16 cellular contexts compared by ENCODE assay signal in the genomic region with DNA sequence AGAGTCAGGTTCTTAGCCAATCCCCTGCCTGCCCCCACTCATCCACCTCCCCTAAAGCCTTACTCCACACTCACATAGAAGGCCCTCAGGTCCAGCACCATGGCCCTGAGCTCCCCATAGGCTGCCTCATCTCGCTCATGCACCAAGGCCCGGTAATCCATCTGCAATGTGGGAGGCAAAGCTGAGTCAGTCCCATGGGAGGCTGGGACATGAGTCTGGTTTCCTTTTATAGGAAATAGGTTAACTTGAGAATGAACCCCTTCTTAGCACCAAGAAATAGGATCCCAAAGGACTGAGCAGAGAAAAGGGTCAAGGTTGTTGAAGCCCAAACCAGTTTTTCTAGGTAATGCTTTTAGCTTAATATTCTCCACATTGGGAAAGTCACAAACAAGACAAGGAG. TPM values are rescaled to one million over a fixed set of nuclear protein-coding genes. Genes with fewer than 3 reads are reported as not detected.
DNase-seq lines count a peak whose midpoint lies in the region; ATAC-seq, FAIRE-seq and TF ChIP-seq lines count a peak whose summit lies in the region.
"Had no signal": no experiment of that assay in that cellular context is flagged by ENCODE, and none has a peak within 500 bp of the region (broad histone marks: within the 10 kb centered on the region; RNA-seq: fewer than 3 reads in every experiment).

No MANE protein-coding gene starts in this region.

- H3K9me3 ChIP-seq in CD8-positive, alpha-beta T cell (ENCODE audit: low read length) = no peaks in the 10 kb centered on the region
- no peaks in the 10 kb centered on the region for H3K9me3 ChIP-seq in Loucy (ENCODE audit: insufficient read depth, low read depth, low read length)
- H3K9me3 ChIP-seq in GM12878 (replicated peaks; ENCODE audit: control insufficient read depth, insufficient read depth, low read length) = no peaks in the 10 kb centered on the region
- H3K9me3 ChIP-seq: left ventricle myocardium inferior had no signal

- no peaks in the 10 kb centered on the region for H3K9me3 Mint-ChIP-seq in CD8-positive, alpha-beta T cell
- no peaks in the 10 kb centered on the region for H3K9me3 Mint-ChIP-seq in neural crest cell
- H3K9me3 Mint-ChIP-seq: nephron progenitor cell had no signal

- H2AFZ ChIP-seq in Loucy (ENCODE audit: low read length) (no peak overlapping the region), GM12878 (ENCODE audit: control insufficient read depth, low read depth, low read length) (no peak overlapping the region)
- H2AFZ ChIP-seq: hepatocyte had no signal

- H3K4me1 ChIP-seq in CD8-positive, alpha-beta T cell (ENCODE audit: insufficient read depth, low read length) = peaks cover 43% of the 10 kb centered on the region
- H3K4me1 ChIP-seq in Loucy (ENCODE audit: insufficient read depth, low read length, poor library complexity, severe bottlenecking) (peaks cover 40% of the 10 kb centered on the region), GM12878 (ENCODE audit: control insufficient read depth, insufficient read depth, low read length) (peaks cover 24% of the 10 kb centered on the region)

- TF ChIP-seq CTCF in CD8-positive, alpha-beta T cell (IDR thresholded peaks at IDR 0.05) = no peak
- TF ChIP-seq CTCF in Loucy (conservative IDR thresholded peaks at IDR 0.05; ENCODE audit: low read length) = no peak
- no peak for TF ChIP-seq CTCF in GM12878 (IDR thresholded peaks at IDR 0.05 in 2 of 3, conservative IDR thresholded peaks at IDR 0.05 in 1 of 3; ENCODE audit: control insufficient read depth in 2 of 3, extremely low read depth in 1 of 3, insufficient read depth in 1 of 3, low read depth in 3 of 3, low read length in 3 of 3)
- no peak for TF ChIP-seq CTCF in neural crest cell (conservative IDR thresholded peaks at IDR 0.05)

- no peak for TF ChIP-seq POLR2A in GM12878 (IDR thresholded peaks at IDR 0.05; ENCODE audit: low read depth, low read length)

- TF ChIP-seq RAD21 in GM12878 (IDR thresholded peaks at IDR 0.05; ENCODE audit: insufficient read depth, low read depth, low read length) = no peak

- no TSS peak for BruUV-seq in GM12878 (replicated peaks; lab: Mats Ljungman, UMichigan)

- no peak for FAIRE-seq in GM12878 (lab: Jason Lieb, UNC)
- FAIRE-seq: endometrium, TTC549 had no signal

- intact Hi-C loops in CD8-positive, alpha-beta T cell (cut with DNase I, micrococcal nuclease) = loop anchor here in 1 of 2 experiments (10.0 kb wide), 1 partner anchor 819 kb away; a partner anchor contains a TSS
- intact Hi-C loops in GM12878 (cut with micrococcal nuclease; ENCODE audit: unreplicated experiment) = no loop called here

- no peaks in the 10 kb centered on the region for H3K9me2 ChIP-seq in Loucy (replicated peaks; ENCODE audit: low read depth, low read length)

- CTCF ChIA-PET in CD8-positive, alpha-beta T cell (lab: Charles Lee) = interaction anchor here (0.9 to 1.6 kb wide), 5 partner anchors 33 to 288 kb away, joined by 3 to 5 read pairs (median 4); a partner anchor contains a TSS
- CTCF ChIA-PET in GM12878 (lab: Yijun Ruan, JAX) = interaction anchor here (1.0 to 1.4 kb wide), 3 partner anchors 17 to 70 kb away, joined by 3 to 7 read pairs (median 5); a partner anchor contains a TSS

- H3K27me3 ChIP-seq in CD8-positive, alpha-beta T cell (ENCODE audit: insufficient read depth, low read length) = no peaks in the 10 kb centered on the region
- H3K27me3 ChIP-seq in Loucy (ENCODE audit: insufficient read depth, low read length, poor library complexity, severe bottlenecking) (no peaks in the 10 kb centered on the region), GM12878 (replicated peaks in 1 of 2; ENCODE audit: control insufficient read depth in 2 of 2, insufficient read depth in 2 of 2, low read length in 1 of 2) (no peaks in the 10 kb centered on the region)
- H3K27me3 ChIP-seq: cardiac muscle cell, hepatocyte had no signal

- no peak for TF ChIP-seq EP300 in GM12878 (IDR thresholded peaks at IDR 0.05; ENCODE audit: borderline replicate concordance in 1 of 2, control insufficient read depth in 1 of 2, low read depth in 2 of 2, low read length in 2 of 2)

- H3K79me2 ChIP-seq in Loucy (ENCODE audit: insufficient read depth, low read length) (peaks cover 73% of the 10 kb centered on the region), GM12878 (ENCODE audit: control insufficient read depth, insufficient read depth, low read length) (peaks cover 70% of the 10 kb centered on the region)

- no peak for DNase-seq in CD8-positive, alpha-beta T cell
- DNase-seq in GM12878 (ENCODE audit: low read depth, low spot score) = no peak
- DNase-seq in neural crest cell (ENCODE audit: low read depth, low spot score) = no peak
- DNase-seq in AML-193 (lab: John Stamatoyannopoulos, UW) = no peak
- DNase-seq: KG1, left ventricle myocardium inferior, NCI-H2029 treated with DMSO at 0.1 percent for 48 hours, nephron progenitor cell, SHP77 treated with DMSO at 0.1 percent for 48 hours had no signal

- H3K9ac ChIP-seq in Loucy (ENCODE audit: low read depth, low read length, poor library complexity, severe bottlenecking) (no peak overlapping the region), GM12878 (ENCODE audit: control insufficient read depth, insufficient read depth, low read length) (no peak overlapping the region)

- RAD21 ChIA-PET in GM12878 (lab: Charles Lee; ENCODE audit: unreplicated experiment) = interaction anchor here (0.8 to 0.9 kb wide), 2 partner anchors 29 to 35 kb away, joined by 4 to 5 read pairs; a partner anchor contains a TSS

- no peak for ATAC-seq in CD8-positive, alpha-beta T cell
- ATAC-seq in GM12878 = no peak
- ATAC-seq in HG02970 (IDR thresholded peaks at IDR 0.05; ENCODE audit: low FRiP score, unreplicated experiment) = no peak
- ATAC-seq in GM19452 (IDR thresholded peaks at IDR 0.05; ENCODE audit: unreplicated experiment) = no peak

- peak overlapping the region; percentile 3 for H3K4me3 Mint-ChIP-seq in CD8-positive, alpha-beta T cell
- H3K4me3 Mint-ChIP-seq in neural crest cell = peak overlapping the region; percentile 83

- peaks cover 17% of the 10 kb centered on the region for H3K36me3 ChIP-seq in CD8-positive, alpha-beta T cell (ENCODE audit: insufficient read depth, low read length)
- H3K36me3 ChIP-seq in Loucy (ENCODE audit: insufficient read depth, low read length) = peaks cover 10% of the 10 kb centered on the region
- H3K36me3 ChIP-seq in GM12878 (ENCODE audit: control insufficient read depth in 2 of 2, insufficient read depth in 2 of 2, low read length in 1 of 2) = peaks cover 5 to 28% of the 10 kb centered on the region in 2 experiments

- H3F3A ChIP-seq in Loucy (ENCODE audit: low read depth) = 0 out of 2 replicates have a peak, but pooled peaks cover 2% of the 10 kb centered on the region

- SMC1A ChIA-PET in GM12878 (lab: Charles Lee; ENCODE audit: uncharacterized antibody, unreplicated experiment) = interaction anchor here (0.6 to 1.5 kb wide), 4 partner anchors 18 to 35 kb away, joined by 3 to 6 read pairs (median 4); a partner anchor contains a TSS

- no peak overlapping the region for H3K4me3 ChIP-seq in CD8-positive, alpha-beta T cell (ENCODE audit: low read depth, low read length)
- H3K4me3 ChIP-seq in Loucy (ENCODE audit: low read length, poor library complexity, severe bottlenecking) (no peak overlapping the region), GM12878 (no peak overlapping the region)
- H3K4me3 ChIP-seq: cardiac muscle cell, hepatocyte, left ventricle myocardium inferior had no signal

- no peak overlapping the region for H3K27ac ChIP-seq in CD8-positive, alpha-beta T cell (ENCODE audit: low read depth, low read length)
- H3K27ac ChIP-seq in GM12878 (ENCODE audit: control insufficient read depth, insufficient read depth) = no peak overlapping the region; the same call in 1 of the 2 replicates
- H3K27ac ChIP-seq: cardiac muscle cell, hepatocyte, left ventricle myocardium inferior had no signal

- H3K27ac Mint-ChIP-seq in CD8-positive, alpha-beta T cell = peak overlapping the region; percentile 37
- no peak overlapping the region for H3K27ac Mint-ChIP-seq in neural crest cell (ENCODE audit: unreplicated experiment)
- H3K27ac Mint-ChIP-seq: nephron progenitor cell had no signal

- in situ Hi-C loops in GM12878 (cut with MboI) = no loop called here

- H3K27me3 Mint-ChIP-seq in CD8-positive, alpha-beta T cell (ENCODE audit: low read depth) = no peaks in the 10 kb centered on the region
- no peaks in the 10 kb centered on the region for H3K27me3 Mint-ChIP-seq in neural crest cell (ENCODE audit: low read depth)

- H3K4me2 ChIP-seq in Loucy (ENCODE audit: low read depth, low read length, poor library complexity, severe bottlenecking) (peak overlapping the region; percentile 100), GM12878 (ENCODE audit: control insufficient read depth, insufficient read depth) (peak overlapping the region; percentile 77)
- H3K4me2 ChIP-seq: hepatocyte had no signal

- H4K20me1 ChIP-seq in Loucy (ENCODE audit: insufficient read depth, low read length, poor library complexity, severe bottlenecking) (peaks cover 34% of the 10 kb centered on the region), GM12878 (ENCODE audit: control insufficient read depth, insufficient read depth) (no peaks in the 10 kb centered on the region)

- H3K4me1 Mint-ChIP-seq in CD8-positive, alpha-beta T cell (ENCODE audit: low read depth) = peaks cover 65% of the 10 kb centered on the region
- H3K4me1 Mint-ChIP-seq in neural crest cell = peaks cover 49% of the 10 kb centered on the region

- POLR2A ChIA-PET in CD8-positive, alpha-beta T cell (lab: Charles Lee) = interaction anchor here (0.6 kb wide), 1 partner anchor 10 kb away, joined by 3 read pairs; no protein-coding TSS in a partner anchor
- POLR2A ChIA-PET in GM12878 (lab: Charles Lee) = interaction anchor here (1.0 to 2.3 kb wide), 6 partner anchors 8 to 49 kb away, joined by 3 to 10 read pairs (median 5); a partner anchor contains a TSS

- peaks cover 64% of the 10 kb centered on the region for H3K36me3 Mint-ChIP-seq in CD8-positive, alpha-beta T cell
- H3K36me3 Mint-ChIP-seq in neural crest cell (ENCODE audit: low read depth) = peaks cover 5% of the 10 kb centered on the region

- 50% methylated on average over 2 of the region's 2 CpGs for WGBS in GM12878 (ENCODE audit: insufficient coverage, insufficient replicate concordance, low lambda C conversion rate, missing lambda C conversion rate)

RNA-seq across cellular contexts. Expression of a gene that starts 2.1 kb away (rescaled TPM):
- 10 to 100 TPM in 1 of 2 experiments, 1 to 10 TPM in 1; 7.8 to 10.4 TPM for total RNA-seq in CD8-positive, alpha-beta T cell
- total RNA-seq in GM12878 (2013; cell fraction: nucleolus; rRNA removed) = 25.2 and 28.8 TPM in 2 replicates
- 39.5 and 42.6 TPM in 2 replicates for total RNA-seq in GM12878 (2014; rRNA removed)
- total RNA-seq in GM12878 (2014; rRNA removed; fragmentation: Illumina TruSeq; extraction: Trizol) = 15.8 and 20.2 TPM in 2 replicates
- 40.9 and 45.7 TPM in 2 replicates for total RNA-seq in GM12878 (2021)
- 14.2 TPM for polyA plus RNA-seq in GM12878 (2011; ENCODE audit: low read depth)
- 11.6 and 18.1 TPM in 2 replicates for polyA plus RNA-seq in GM12878 (2011; rRNA removed)
- 26.8 and 41.6 TPM in 2 replicates for polyA plus RNA-seq in GM12878 (2011; cell fraction: cytosol; rRNA removed)
- 89.7 and 93.0 TPM in 2 replicates for polyA plus RNA-seq in GM12878 (2011; cell fraction: nucleus; rRNA removed)
- 32.5 and 36.2 TPM in 2 replicates for polyA plus RNA-seq in GM12878 (2012)
- polyA plus RNA-seq in GM12878 (2014; fragmentation: Illumina TruSeq; extraction: Trizol) = 10.6 and 15.3 TPM in 2 replicates
- polyA plus RNA-seq in GM12878 (2014; fragmentation: Nextera tagmentation; extraction: Ambion mirVana) = 10 to 100 TPM; 15.5 to 17.8 TPM
- polyA plus RNA-seq in GM12878 (2014; rRNA removed) = 44.7 and 46.2 TPM in 2 replicates
- 10 to 100 TPM; 51.0 to 60.5 TPM for polyA plus RNA-seq in GM12878 (2016; fragmentation: Nextera tagmentation; extraction: Ambion mirVana)
- 18.3 and 23.2 TPM in 2 replicates for polyA minus RNA-seq in GM12878 (2011; rRNA and poly(A)+ RNA removed)
- 6.7 and 11.8 TPM in 2 replicates for polyA minus RNA-seq in GM12878 (2011; cell fraction: cytosol; rRNA and poly(A)+ RNA removed)
- polyA minus RNA-seq in GM12878 (2011; cell fraction: nucleus; rRNA and poly(A)+ RNA removed) = 22.5 and 30.4 TPM in 2 replicates
- 28.3 and 30.3 TPM in 2 replicates for total RNA-seq in neural crest cell

RNA-seq across cellular contexts. Expression of a gene that starts 2.9 kb away (rescaled TPM):
- 10 to 100 TPM; 90.1 to 91.0 TPM for total RNA-seq in CD8-positive, alpha-beta T cell
- 107 and 115 TPM in 2 replicates for total RNA-seq in GM12878 (2013; cell fraction: nucleolus; rRNA removed)
- total RNA-seq in GM12878 (2014; rRNA removed) (861 and 965 TPM in 2 replicates), GM12878 (2014; rRNA removed; fragmentation: Illumina TruSeq; extraction: Trizol) (713 and 731 TPM in 2 replicates), GM12878 (2021) (554 and 559 TPM in 2 replicates), neural crest cell (125 and 131 TPM in 2 replicates)
- 477 TPM for polyA plus RNA-seq in GM12878 (2011; ENCODE audit: low read depth)
- polyA plus RNA-seq in GM12878 (2011; rRNA removed) (409 and 510 TPM in 2 replicates), GM12878 (2014; fragmentation: Illumina TruSeq; extraction: Trizol) (828 and 873 TPM in 2 replicates), GM12878 (2014; fragmentation: Nextera tagmentation; extraction: Ambion mirVana) (1,000 to 10,000 TPM; 3,045 to 3,542 TPM), GM12878 (2014; rRNA removed) (862 and 900 TPM in 2 replicates), GM12878 (2016; fragmentation: Nextera tagmentation; extraction: Ambion mirVana) (1,000 to 10,000 TPM; 1,453 to 1,543 TPM)
- 329 and 453 TPM in 2 replicates for polyA plus RNA-seq in GM12878 (2011; cell fraction: cytosol; rRNA removed)
- 907 and 945 TPM in 2 replicates for polyA plus RNA-seq in GM12878 (2011; cell fraction: nucleus; rRNA removed)
- 335 and 418 TPM in 2 replicates for polyA plus RNA-seq in GM12878 (2012)
- polyA minus RNA-seq in GM12878 (2011; rRNA and poly(A)+ RNA removed) = 154 and 207 TPM in 2 replicates
- 61.7 and 82.5 TPM in 2 replicates for polyA minus RNA-seq in GM12878 (2011; cell fraction: cytosol; rRNA and poly(A)+ RNA removed)
- 139 and 176 TPM in 2 replicates for polyA minus RNA-seq in GM12878 (2011; cell fraction: nucleus; rRNA and poly(A)+ RNA removed)

RNA-seq across cellular contexts. Expression of a gene that starts 3.8 kb away (rescaled TPM):
- 10 to 100 TPM; 45.4 to 51.7 TPM for total RNA-seq in CD8-positive, alpha-beta T cell
- total RNA-seq in GM12878 (2013; cell fraction: nucleolus; rRNA removed) = 123 and 142 TPM in 2 replicates
- 69.5 and 73.5 TPM in 2 replicates for total RNA-seq in GM12878 (2014; rRNA removed)
- 27.2 and 29.6 TPM in 2 replicates for total RNA-seq in GM12878 (2014; rRNA removed; fragmentation: Illumina TruSeq; extraction: Trizol)
- total RNA-seq in GM12878 (2021) = 87.0 and 92.7 TPM in 2 replicates
- 31.8 TPM for polyA plus RNA-seq in GM12878 (2011; ENCODE audit: low read depth)
- 12.3 and 20.8 TPM in 2 replicates for polyA plus RNA-seq in GM12878 (2011; rRNA removed)
- 23.5 and 29.2 TPM in 2 replicates for polyA plus RNA-seq in GM12878 (2011; cell fraction: cytosol; rRNA removed)
- polyA plus RNA-seq in GM12878 (2011; cell fraction: nucleus; rRNA removed) = 104 and 183 TPM in 2 replicates
- polyA plus RNA-seq in GM12878 (2012) = 52.3 and 84.3 TPM in 2 replicates
- polyA plus RNA-seq in GM12878 (2014; fragmentation: Illumina TruSeq; extraction: Trizol) = 29.8 and 47.1 TPM in 2 replicates
- 10 to 100 TPM in 1 of 2 experiments, 1 to 10 TPM in 1; 8.5 to 19.0 TPM for polyA plus RNA-seq in GM12878 (2014; fragmentation: Nextera tagmentation; extraction: Ambion mirVana)
- polyA plus RNA-seq in GM12878 (2014; rRNA removed) = 61.8 and 66.7 TPM in 2 replicates
- 10 to 100 TPM; 56.9 to 72.7 TPM for polyA plus RNA-seq in GM12878 (2016; fragmentation: Nextera tagmentation; extraction: Ambion mirVana)
- 52.4 and 72.1 TPM in 2 replicates for polyA minus RNA-seq in GM12878 (2011; rRNA and poly(A)+ RNA removed)
- 15.9 and 20.8 TPM in 2 replicates for polyA minus RNA-seq in GM12878 (2011; cell fraction: cytosol; rRNA and poly(A)+ RNA removed)
- polyA minus RNA-seq in GM12878 (2011; cell fraction: nucleus; rRNA and poly(A)+ RNA removed) = 63.3 and 133 TPM in 2 replicates
- 65.5 and 82.2 TPM in 2 replicates for total RNA-seq in neural crest cell

RNA-seq across cellular contexts. Expression of a gene that starts 7.5 kb away (rescaled TPM):
- 100 to 1,000 TPM; 200 to 207 TPM for total RNA-seq in CD8-positive, alpha-beta T cell
- total RNA-seq in GM12878 (2013; cell fraction: nucleolus; rRNA removed) = 40.4 and 42.8 TPM in 2 replicates
- 324 and 373 TPM in 2 replicates for total RNA-seq in GM12878 (2014; rRNA removed)
- 367 and 377 TPM in 2 replicates for total RNA-seq in GM12878 (2014; rRNA removed; fragmentation: Illumina TruSeq; extraction: Trizol)
- total RNA-seq in GM12878 (2021) = 396 and 402 TPM in 2 replicates
- polyA plus RNA-seq in GM12878 (2011; ENCODE audit: low read depth) = 326 TPM
- 138 and 250 TPM in 2 replicates for polyA plus RNA-seq in GM12878 (2011; rRNA removed)
- polyA plus RNA-seq in GM12878 (2011; cell fraction: cytosol; rRNA removed) = 172 and 216 TPM in 2 replicates
- polyA plus RNA-seq in GM12878 (2011; cell fraction: nucleus; rRNA removed) = 219 and 223 TPM in 2 replicates
- 245 and 328 TPM in 2 replicates for polyA plus RNA-seq in GM12878 (2012)
- 354 and 428 TPM in 2 replicates for polyA plus RNA-seq in GM12878 (2014; fragmentation: Illumina TruSeq; extraction: Trizol)
- 1,000 to 10,000 TPM; 1,299 to 1,378 TPM for polyA plus RNA-seq in GM12878 (2014; fragmentation: Nextera tagmentation; extraction: Ambion mirVana)
- polyA plus RNA-seq in GM12878 (2014; rRNA removed) = 248 and 257 TPM in 2 replicates
- polyA plus RNA-seq in GM12878 (2016; fragmentation: Nextera tagmentation; extraction: Ambion mirVana) = 100 to 1,000 TPM; 769 to 810 TPM
- polyA minus RNA-seq in GM12878 (2011; rRNA and poly(A)+ RNA removed) = 55.2 and 65.8 TPM in 2 replicates
- 41.1 and 46.6 TPM in 2 replicates for polyA minus RNA-seq in GM12878 (2011; cell fraction: cytosol; rRNA and poly(A)+ RNA removed)
- 32.4 and 34.8 TPM in 2 replicates for polyA minus RNA-seq in GM12878 (2011; cell fraction: nucleus; rRNA and poly(A)+ RNA removed)
- total RNA-seq in neural crest cell = 81.4 and 88.5 TPM in 2 replicates

RNA-seq across cellular contexts. Expression of a gene that starts 13.1 kb away (rescaled TPM):
- 1 to 10 TPM; 1.7 to 2.4 TPM for total RNA-seq in CD8-positive, alpha-beta T cell
- 1.5 and 1.8 TPM in 2 replicates for total RNA-seq in GM12878 (2013; cell fraction: nucleolus; rRNA removed)
- total RNA-seq in GM12878 (2014; rRNA removed) = 1.9 and 2.0 TPM in 2 replicates
- 0.18 and 0.27 TPM in 2 replicates for total RNA-seq in GM12878 (2014; rRNA removed; fragmentation: Illumina TruSeq; extraction: Trizol)
- 0.64 TPM in 2 replicates for total RNA-seq in GM12878 (2021)
- not detected for polyA plus RNA-seq in GM12878 (2011; ENCODE audit: low read depth)
- 0.09 and 0.49 TPM in 2 replicates for polyA plus RNA-seq in GM12878 (2011; rRNA removed)
- 0.67 and 0.97 TPM in 2 replicates for polyA plus RNA-seq in GM12878 (2011; cell fraction: cytosol; rRNA removed)
- polyA plus RNA-seq in GM12878 (2011; cell fraction: nucleus; rRNA removed) = 2.8 and 3.5 TPM in 2 replicates
- 0.30 and 0.38 TPM in 2 replicates for polyA plus RNA-seq in GM12878 (2012)
- 0.28 TPM in 1 of 2 replicates, not detected in the other for polyA plus RNA-seq in GM12878 (2014; fragmentation: Illumina TruSeq; extraction: Trizol)
- polyA plus RNA-seq in GM12878 (2014; fragmentation: Nextera tagmentation; extraction: Ambion mirVana) = under 1 TPM in 1 of 2 experiments, not detected in 1; 0.11 TPM
- 0.76 and 1.3 TPM in 2 replicates for polyA plus RNA-seq in GM12878 (2014; rRNA removed)
- polyA plus RNA-seq in GM12878 (2016; fragmentation: Nextera tagmentation; extraction: Ambion mirVana) = under 1 TPM in 1 of 2 experiments, not detected in 1; 0.42 TPM
- polyA minus RNA-seq in GM12878 (2011; rRNA and poly(A)+ RNA removed) = 0.66 and 0.82 TPM in 2 replicates
- polyA minus RNA-seq in GM12878 (2011; cell fraction: cytosol; rRNA and poly(A)+ RNA removed) = 1.6 TPM in 1 of 2 replicates, not detected in the other
- 0.60 and 1.3 TPM in 2 replicates for polyA minus RNA-seq in GM12878 (2011; cell fraction: nucleus; rRNA and poly(A)+ RNA removed)
- 0.42 and 0.66 TPM in 2 replicates for total RNA-seq in neural crest cell
